24 cellular contexts compared by ENCODE assay signal in genomic region chr16:11029948-11030347, GRCh38.
A peak's percentile ranks its signal among the peaks of the same experiment; 100 is the strongest.
DNase-seq lines count a peak whose midpoint lies in the region; ATAC-seq and TF ChIP-seq lines count a peak whose summit lies in the region.
"Had no signal": no experiment of that assay in that cellular context is flagged by ENCODE, and none has a peak within 500 bp of the region (broad histone marks: within the 10 kb centered on the region; RNA-seq: fewer than 3 reads in every experiment).

No MANE protein-coding gene starts in this region.

- peaks cover 68% of the 10 kb centered on the region for H3K4me1 Mint-ChIP-seq in activated T-cell treated with anti-CD3 and anti-CD28 coated beads, Interleukin-2, amount 50 U/mL, for 72 hours (ENCODE audit: low read depth)
- peaks cover 2% of the 10 kb centered on the region for H3K4me1 Mint-ChIP-seq in activated T-cell treated with anti-CD3 and anti-CD28 coated beads, Interleukin-2, amount 50 U/mL, for 4 hours (ENCODE audit: low read depth)
- peaks cover 5% of the 10 kb centered on the region for H3K4me1 Mint-ChIP-seq in chondrocyte (ENCODE audit: low read depth)

- no peak for ATAC-seq in activated T-cell treated with anti-CD3 and anti-CD28 coated beads, Interleukin-2, amount 50 U/mL, for 72 hours (replicated peaks in 1 of 2)
- ATAC-seq in activated T-cell treated with anti-CD3 and anti-CD28 coated beads, Interleukin-2, amount 50 U/mL, for 4 hours = no peak
- ATAC-seq in HG02884 (IDR thresholded peaks at IDR 0.05; ENCODE audit: unreplicated experiment) = no peak
- ATAC-seq: CD8-positive, alpha-beta T cell; GM12878; Right ventricle myocardium inferior had no signal

- H3K9ac ChIP-seq in adipocyte (ENCODE audit: low read length) = no peak overlapping the region
- H3K9ac ChIP-seq: BLaER1 had no signal

- H3K9me3 Mint-ChIP-seq in activated T-cell treated with anti-CD3 and anti-CD28 coated beads, Interleukin-2, amount 50 U/mL, for 72 hours = peaks cover 12 to 21% of the 10 kb centered on the region in 2 donors
- peaks cover 24% of the 10 kb centered on the region for H3K9me3 Mint-ChIP-seq in activated T-cell treated with anti-CD3 and anti-CD28 coated beads, Interleukin-2, amount 50 U/mL, for 4 hours
- peaks cover 39% of the 10 kb centered on the region for H3K9me3 Mint-ChIP-seq in chondrocyte (ENCODE audit: low read depth)

- H3K36me3 Mint-ChIP-seq in activated T-cell treated with anti-CD3 and anti-CD28 coated beads, Interleukin-2, amount 50 U/mL, for 72 hours (ENCODE audit: insufficient read depth in 2 of 2) = peaks cover 34 to 77% of the 10 kb centered on the region in 2 donors
- peaks cover 75% of the 10 kb centered on the region for H3K36me3 Mint-ChIP-seq in activated T-cell treated with anti-CD3 and anti-CD28 coated beads, Interleukin-2, amount 50 U/mL, for 4 hours (ENCODE audit: insufficient read depth)
- peaks cover 76% of the 10 kb centered on the region for H3K36me3 Mint-ChIP-seq in chondrocyte (ENCODE audit: low read depth)

- TF ChIP-seq CTCF in chondrocyte (IDR thresholded peaks at IDR 0.05) = no peak

- H3K4me1 ChIP-seq in adipocyte (ENCODE audit: control insufficient read depth, insufficient read depth, low read length) = peaks cover 31% of the 10 kb centered on the region

- no peaks in the 10 kb centered on the region for H3K27me3 ChIP-seq in adipocyte (replicated peaks; ENCODE audit: control insufficient read depth, insufficient read depth, low read length)
- H3K27me3 ChIP-seq: BLaER1 had no signal

- H3K27me3 Mint-ChIP-seq in activated T-cell treated with anti-CD3 and anti-CD28 coated beads, Interleukin-2, amount 50 U/mL, for 72 hours (ENCODE audit: low read depth) = no peaks in the 10 kb centered on the region
- no peaks in the 10 kb centered on the region for H3K27me3 Mint-ChIP-seq in activated T-cell treated with anti-CD3 and anti-CD28 coated beads, Interleukin-2, amount 50 U/mL, for 4 hours (ENCODE audit: low read depth)
- H3K27me3 Mint-ChIP-seq in chondrocyte (ENCODE audit: low read depth) = no peaks in the 10 kb centered on the region

- DNase-seq in activated T-cell treated with anti-CD3 and anti-CD28 coated beads, Interleukin-2, amount 50 U/mL, for 72 hours = no peak
- DNase-seq in activated T-cell treated with anti-CD3 and anti-CD28 coated beads, Interleukin-2, amount 50 U/mL, for 4 hours = no peak
- DNase-seq in adipocyte (ENCODE audit: low read depth) = peak; percentile 16
- peak; percentile 69 for DNase-seq in foreskin melanocyte
- DNase-seq in chondrocyte (ENCODE audit: low spot score) = no peak
- DNase-seq in iPS-NIHi11 (ENCODE audit: low spot score) = no peak
- no peak for DNase-seq in NK-92 treated with Interleukin-12 subunit alpha and Interleukin-12 subunit beta, amount 100 ng/mL, for 24 hours (lab: John Stamatoyannopoulos, UW)
- DNase-seq: 8988T; CD8-positive, alpha-beta T cell; DMS79; GDM1; GOT3; KG1; NCI-H1436; NCI-H2029; NCI-H2171; NCI-H446; NCI-H69; PC-9 had no signal

- no peak overlapping the region for H3K4me3 Mint-ChIP-seq in activated T-cell treated with anti-CD3 and anti-CD28 coated beads, Interleukin-2, amount 50 U/mL, for 72 hours
- H3K4me3 Mint-ChIP-seq in activated T-cell treated with anti-CD3 and anti-CD28 coated beads, Interleukin-2, amount 50 U/mL, for 4 hours = no peak overlapping the region
- H3K4me3 Mint-ChIP-seq in chondrocyte (ENCODE audit: unreplicated experiment) = no peak overlapping the region
- H3K4me3 Mint-ChIP-seq: CD8-positive, alpha-beta T cell had no signal

- no peak overlapping the region for H3K4me3 ChIP-seq in adipocyte (ENCODE audit: low read length)
- H3K4me3 ChIP-seq: BLaER1, GM12878, PC-9, SK-N-MC had no signal

- peak overlapping the region; percentile 60 for H3K27ac Mint-ChIP-seq in activated T-cell treated with anti-CD3 and anti-CD28 coated beads, Interleukin-2, amount 50 U/mL, for 72 hours
- H3K27ac Mint-ChIP-seq in chondrocyte (ENCODE audit: unreplicated experiment) = no peak overlapping the region
- H3K27ac Mint-ChIP-seq: CD8-positive, alpha-beta T cell had no signal

- peaks cover 38% of the 10 kb centered on the region for H3K36me3 ChIP-seq in adipocyte (ENCODE audit: control insufficient read depth, insufficient read depth, low read length, severe bottlenecking)

- H3K9me3 ChIP-seq in adipocyte (ENCODE audit: control insufficient read depth, low read length) = peaks cover 25% of the 10 kb centered on the region

Comparison
In these comparisons a context has a peak if more than half of its experiments do, and no peak if none do; other contexts are left out.
1. DNase-seq: peak in adipocyte (single experiment) and foreskin melanocyte (single experiment); none in activated T-cell treated with anti-CD3 and anti-CD28 coated beads, Interleukin-2, amount 50 U/mL, for 72 hours (0 of 2), activated T-cell treated with anti-CD3 and anti-CD28 coated beads, Interleukin-2, amount 50 U/mL, for 4 hours (single experiment), chondrocyte (single experiment), iPS-NIHi11 (single experiment) and NK-92 treated with Interleukin-12 subunit alpha and Interleukin-12 subunit beta, amount 100 ng/mL, for 24 hours (single experiment).